ENCODE assay signal across 1 cellular context in genomic region chr10:114404171-114405010, GRCh38.
TF ChIP-seq lines count a peak whose summit lies in the region.

A gene with protein sequence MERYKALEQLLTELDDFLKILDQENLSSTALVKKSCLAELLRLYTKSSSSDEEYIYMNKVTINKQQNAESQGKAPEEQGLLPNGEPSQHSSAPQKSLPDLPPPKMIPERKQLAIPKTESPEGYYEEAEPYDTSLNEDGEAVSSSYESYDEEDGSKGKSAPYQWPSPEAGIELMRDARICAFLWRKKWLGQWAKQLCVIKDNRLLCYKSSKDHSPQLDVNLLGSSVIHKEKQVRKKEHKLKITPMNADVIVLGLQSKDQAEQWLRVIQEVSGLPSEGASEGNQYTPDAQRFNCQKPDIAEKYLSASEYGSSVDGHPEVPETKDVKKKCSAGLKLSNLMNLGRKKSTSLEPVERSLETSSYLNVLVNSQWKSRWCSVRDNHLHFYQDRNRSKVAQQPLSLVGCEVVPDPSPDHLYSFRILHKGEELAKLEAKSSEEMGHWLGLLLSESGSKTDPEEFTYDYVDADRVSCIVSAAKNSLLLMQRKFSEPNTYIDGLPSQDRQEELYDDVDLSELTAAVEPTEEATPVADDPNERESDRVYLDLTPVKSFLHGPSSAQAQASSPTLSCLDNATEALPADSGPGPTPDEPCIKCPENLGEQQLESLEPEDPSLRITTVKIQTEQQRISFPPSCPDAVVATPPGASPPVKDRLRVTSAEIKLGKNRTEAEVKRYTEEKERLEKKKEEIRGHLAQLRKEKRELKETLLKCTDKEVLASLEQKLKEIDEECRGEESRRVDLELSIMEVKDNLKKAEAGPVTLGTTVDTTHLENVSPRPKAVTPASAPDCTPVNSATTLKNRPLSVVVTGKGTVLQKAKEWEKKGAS (minus strand): TSS chr10:114404502. CDS start chr10:114404455, 47 bp downstream.

TF ChIP-seq in K562, 482 proteins besides CTCF, POLR2A, EP300 and RAD21 (continued from another document):
- TF ChIP-seq, protein P1, sequence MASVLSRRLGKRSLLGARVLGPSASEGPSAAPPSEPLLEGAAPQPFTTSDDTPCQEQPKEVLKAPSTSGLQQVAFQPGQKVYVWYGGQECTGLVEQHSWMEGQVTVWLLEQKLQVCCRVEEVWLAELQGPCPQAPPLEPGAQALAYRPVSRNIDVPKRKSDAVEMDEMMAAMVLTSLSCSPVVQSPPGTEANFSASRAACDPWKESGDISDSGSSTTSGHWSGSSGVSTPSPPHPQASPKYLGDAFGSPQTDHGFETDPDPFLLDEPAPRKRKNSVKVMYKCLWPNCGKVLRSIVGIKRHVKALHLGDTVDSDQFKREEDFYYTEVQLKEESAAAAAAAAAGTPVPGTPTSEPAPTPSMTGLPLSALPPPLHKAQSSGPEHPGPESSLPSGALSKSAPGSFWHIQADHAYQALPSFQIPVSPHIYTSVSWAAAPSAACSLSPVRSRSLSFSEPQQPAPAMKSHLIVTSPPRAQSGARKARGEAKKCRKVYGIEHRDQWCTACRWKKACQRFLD (CRISPR knock-in tag; IDR thresholded peaks at IDR 0.05) = no peak
- TF ChIP-seq RBM14 (IDR thresholded peaks at IDR 0.05; ENCODE audit: borderline replicate concordance, insufficient read depth, low read depth, low read length) (no peak), HDAC8 (tag; IDR thresholded peaks at IDR 0.05) (no peak), CBX3 (IDR thresholded peaks at IDR 0.05; ENCODE audit: borderline replicate concordance in 1 of 2, low read length in 2 of 2) (no peak), RBM15 (IDR thresholded peaks at IDR 0.05; ENCODE audit: insufficient read depth, low read length) (no peak), ZBTB34 (CRISPR knock-in tag; IDR thresholded peaks at IDR 0.05) (no peak), SOX6 (IDR thresholded peaks at IDR 0.05) (no peak)
